ENCODE assay signal across 4 cellular contexts in genomic region chr12:57336299-57336698, GRCh38.
DNase-seq lines count a peak whose midpoint lies in the region; ATAC-seq, FAIRE-seq and TF ChIP-seq lines count a peak whose summit lies in the region.
"Not testable (repeated sequence)": the region's sequence is repeated elsewhere in the genome, so short reads cannot be mapped to it uniquely, and the experiment has no call there.

No MANE protein-coding gene starts in this region.

- H3K4me1 Mint-ChIP-seq in activated T-cell treated with anti-CD3 and anti-CD28 coated beads, Interleukin-2, amount 50 U/mL, for 72 hours (ENCODE audit: low read depth), result not testable (repeated sequence)

- H3K4me1 ChIP-seq in A549 (peaks cover 25% of the 10 kb centered on the region), HEK293 (ENCODE audit: control insufficient read depth, insufficient read depth, low read length) (peaks cover 14% of the 10 kb centered on the region), K562 (replicated peaks in 1 of 2; ENCODE audit: control insufficient read depth in 2 of 2, insufficient read depth in 2 of 2, low read length in 2 of 2) (peaks cover 0 to 11% of the 10 kb centered on the region in 2 experiments; a peak in 2 of 5 replicates)

- H3K4me2 ChIP-seq in A549; K562 (ENCODE audit: insufficient read depth, low read length): not testable (repeated sequence)

- ATAC-seq in A549; activated T-cell treated with anti-CD3 and anti-CD28 coated beads, Interleukin-2, amount 50 U/mL, for 72 hours (replicated peaks in 1 of 2); K562: not testable (repeated sequence)

- TF ChIP-seq RAD21 in A549 (conservative IDR thresholded peaks at IDR 0.05 in 1 of 2, IDR thresholded peaks at IDR 0.05 in 1 of 2); K562 (CRISPR knock-in tag; conservative IDR thresholded peaks at IDR 0.05 in 1 of 2, IDR thresholded peaks at IDR 0.05 in 1 of 2): not testable (repeated sequence)

- CTCF ChIA-PET in A549 (lab: Yijun Ruan, JAX), result interaction anchor here (0.8 to 1.7 kb wide), 3 partner anchors 11 to 122 kb away, joined by 3 to 8 read pairs (median 3); partner anchors contain the start of gene INHBC
- CTCF ChIA-PET in HEK293 (lab: Yijun Ruan, JAX), result interaction anchor here (0.7 kb wide), 1 partner anchor 148 kb away, joined by 3 read pairs; no protein-coding TSS in a partner anchor
- CTCF ChIA-PET in K562 (lab: Yijun Ruan, JAX; ENCODE audit: low intra/inter-chr PET ratio), result not testable (repeated sequence)

- intact Hi-C loops in K562 (cut with micrococcal nuclease), result not testable (repeated sequence)

- TF ChIP-seq POLR2A in A549 (IDR thresholded peaks at IDR 0.05; ENCODE audit: low read length); K562 (conservative IDR thresholded peaks at IDR 0.05): not testable (repeated sequence)

- H4K20me1 ChIP-seq in K562 (replicated peaks; ENCODE audit: control insufficient read depth, insufficient read depth, low read length), result not testable (repeated sequence)

- in situ Hi-C loops in K562 (cut with MboI), result not testable (repeated sequence)

- TF ChIP-seq EP300 in A549 (IDR thresholded peaks at IDR 0.05); K562 (IDR thresholded peaks at IDR 0.05; ENCODE audit: low read length): not testable (repeated sequence)

- not testable (repeated sequence) for H3K9me1 ChIP-seq in K562 (ENCODE audit: control insufficient read depth, insufficient read depth, low read length)

- not testable (repeated sequence) for FAIRE-seq in A549 (lab: Jason Lieb, UNC); K562 (lab: Jason Lieb, UNC)

- H3K27ac ChIP-seq in A549; HEK293 (ENCODE audit: extremely low read depth, low read depth, low read length); K562 (ENCODE audit: extremely low read depth, low read depth, low read length): not testable (repeated sequence)

- not testable (repeated sequence) for H3K27me3 ChIP-seq in K562 (ENCODE audit: control insufficient read depth in 2 of 2, insufficient read depth in 2 of 2, low read length in 2 of 2)

- H3K27ac Mint-ChIP-seq in activated T-cell treated with anti-CD3 and anti-CD28 coated beads, Interleukin-2, amount 50 U/mL, for 72 hours, result peak overlapping the region; percentile 10

- not testable (repeated sequence) for H2AFZ ChIP-seq in K562 (ENCODE audit: low read depth, low read length)

- WGBS in A549 (ENCODE audit: missing lambda C conversion rate), result 90% methylated on average over 4 of the region's 4 CpGs
- 73% methylated on average over 4 of the region's 4 CpGs for WGBS in K562 (ENCODE audit: insufficient coverage, low coverage, missing lambda C conversion rate)

- H3K4me3 Mint-ChIP-seq in activated T-cell treated with anti-CD3 and anti-CD28 coated beads, Interleukin-2, amount 50 U/mL, for 72 hours, result not testable (repeated sequence)

- H3K9ac ChIP-seq in K562 (ENCODE audit: insufficient read depth in 1 of 2, low read depth in 2 of 2, low read length in 2 of 2), result not testable (repeated sequence)

- POLR2A ChIA-PET in A549 (lab: Yijun Ruan, JAX); K562 (lab: Yijun Ruan, JAX): not testable (repeated sequence)
- POLR2A ChIA-PET in HEK293 (lab: Yijun Ruan, JAX), result interaction anchor here (0.6 to 0.7 kb wide), 2 partner anchors 28 to 63 kb away, joined by 3 to 4 read pairs; no protein-coding TSS in a partner anchor

- not testable (repeated sequence) for DNase-seq in A549 (ENCODE audit: low read depth in 1 of 2, low spot score in 1 of 2); activated T-cell treated with anti-CD3 and anti-CD28 coated beads, Interleukin-2, amount 50 U/mL, for 72 hours; K562 (ENCODE audit: extremely low read depth in 1 of 4, low spot score in 3 of 4)

- not testable (repeated sequence) for H3K4me3 ChIP-seq in A549; HEK293 (ENCODE audit: low read depth, low read length); K562

- not testable (repeated sequence) for H3K9me3 ChIP-seq in A549; HEK293 (ENCODE audit: control insufficient read depth, insufficient read depth, low read depth, low read length); K562 (replicated peaks; ENCODE audit: control insufficient read depth, insufficient read depth, low read depth, low read length)

- BruUV-seq in K562 (replicated peaks; lab: Mats Ljungman, UMichigan), result not testable (repeated sequence)

- not testable (repeated sequence) for H3K9me3 Mint-ChIP-seq in activated T-cell treated with anti-CD3 and anti-CD28 coated beads, Interleukin-2, amount 50 U/mL, for 72 hours

- not testable (repeated sequence) for H3K36me3 ChIP-seq in HEK293 (ENCODE audit: control insufficient read depth in 2 of 2, insufficient read depth in 1 of 2, low read length in 2 of 2); K562 (ENCODE audit: control insufficient read depth, insufficient read depth, low read length)

- not testable (repeated sequence) for TF ChIP-seq CTCF in A549 (IDR thresholded peaks at IDR 0.05); HEK293 (tag by site-specific recombination; IDR thresholded peaks at IDR 0.05); K562 (IDR thresholded peaks at IDR 0.05 in 2 of 3, conservative IDR thresholded peaks at IDR 0.05 in 1 of 3; ENCODE audit: insufficient read depth in 2 of 3, low read depth in 1 of 3, low read length in 3 of 3)

- H3K36me3 Mint-ChIP-seq in activated T-cell treated with anti-CD3 and anti-CD28 coated beads, Interleukin-2, amount 50 U/mL, for 72 hours (ENCODE audit: insufficient read depth in 2 of 2), result not testable (repeated sequence)

- not testable (repeated sequence) for H3K27me3 Mint-ChIP-seq in activated T-cell treated with anti-CD3 and anti-CD28 coated beads, Interleukin-2, amount 50 U/mL, for 72 hours (ENCODE audit: low read depth)

- not testable (repeated sequence) for H3K79me2 ChIP-seq in K562 (ENCODE audit: control insufficient read depth, insufficient read depth, low read length)

TF ChIP-seq in A549, 52 proteins besides CTCF, POLR2A, EP300 and RAD21:
- TF ChIP-seq KDM1A (IDR thresholded peaks at IDR 0.05; ENCODE audit: low read depth), result 0 out of 2 replicates have a peak, but pooled peaks have one; percentile 43
TF ChIP-seq in A549: peak in this region for 1; not testable (repeated sequence) for 51.

TF ChIP-seq in HEK293, 187 proteins besides CTCF, POLR2A, EP300 and RAD21:
- TF ChIP-seq ZNF280D (tag by site-specific recombination; IDR thresholded peaks at IDR 0.05) (0 out of 2 replicates have a peak, but pooled peaks have one; percentile 31), ZNF146 (tag by site-specific recombination; IDR thresholded peaks at IDR 0.05) (peak; percentile 97)
TF ChIP-seq in HEK293: peak in this region for 2; not testable (repeated sequence) for 185.

TF ChIP-seq in K562, 482 proteins besides CTCF, POLR2A, EP300 and RAD21:
- peak; percentile 96 for TF ChIP-seq ZNF146 (CRISPR knock-in tag; IDR thresholded peaks at IDR 0.05; ENCODE audit: unreplicated experiment)
